Comparison of ENCODE assay signal across 8 cellular contexts in genomic region chr6:27863962-27864905, GRCh38. TPM values are rescaled to one million over a fixed set of nuclear protein-coding genes. Genes with fewer than 3 reads are reported as not detected.
DNase-seq lines count a peak whose midpoint lies in the region; ATAC-seq lines count a peak whose summit lies in the region.

No MANE protein-coding gene starts in this region.

- no peaks in the 10 kb centered on the region for H3K27me3 Mint-ChIP-seq in activated T-helper 17 cell treated with anti-CD3 and anti-CD28 coated beads, Interleukin-2, amount 50 U/mL, for 72 hours

- no peaks in the 10 kb centered on the region for H3K9me3 Mint-ChIP-seq in activated T-helper 17 cell treated with anti-CD3 and anti-CD28 coated beads, Interleukin-2, amount 50 U/mL, for 72 hours

- H3K4me3 ChIP-seq in iPS-15b (ENCODE audit: low read depth, low read length), result peak overlapping the region; percentile 89

- peaks cover 25% of the 10 kb centered on the region for H3K4me1 Mint-ChIP-seq in activated T-helper 17 cell treated with anti-CD3 and anti-CD28 coated beads, Interleukin-2, amount 50 U/mL, for 72 hours

- DNase-seq in activated T-cell treated with anti-CD3 and anti-CD28 coated beads, Interleukin-2, amount 50 U/mL, for 1 hour, result peak; percentile 29
- DNase-seq in activated T-cell treated with anti-CD3 and anti-CD28 coated beads for 4 hours (no peak), NCI-H526 treated with DMSO at 0.1 percent for 48 hours (lab: John Stamatoyannopoulos, UW) (no peak), amniotic stem cell (lab: John Stamatoyannopoulos, UW) (no peak)
- DNase-seq in stimulated activated CD4-positive, alpha-beta T cell treated with anti-CD3 and anti-CD28 coated beads, Interleukin-4, amount 100 ng/mL, for 24 hours, result peak; percentile 19

- H3K27ac Mint-ChIP-seq in activated T-helper 17 cell treated with anti-CD3 and anti-CD28 coated beads, Interleukin-2, amount 50 U/mL, for 72 hours, result peak overlapping the region; percentile 96

- H3K36me3 Mint-ChIP-seq in activated T-helper 17 cell treated with anti-CD3 and anti-CD28 coated beads, Interleukin-2, amount 50 U/mL, for 72 hours (ENCODE audit: low read depth), result peaks cover 21% of the 10 kb centered on the region

- ATAC-seq in activated T-helper 17 cell treated with anti-CD3 and anti-CD28 coated beads, Interleukin-2, amount 50 U/mL, for 72 hours (replicated peaks), result no peak
- ATAC-seq in HG03571 (IDR thresholded peaks at IDR 0.05; ENCODE audit: unreplicated experiment), result no peak

- no peaks in the 10 kb centered on the region for H3K9me3 ChIP-seq in iPS-15b (ENCODE audit: control insufficient read depth, insufficient read depth, low read length)

- no peaks in the 10 kb centered on the region for H3K36me3 ChIP-seq in iPS-15b (ENCODE audit: control insufficient read depth, insufficient read depth, low read length)

- H3K27me3 ChIP-seq in iPS-15b (ENCODE audit: control insufficient read depth, insufficient read depth, low read length), result no peaks in the 10 kb centered on the region

- peaks cover 6% of the 10 kb centered on the region for H3K4me1 ChIP-seq in iPS-15b (ENCODE audit: control insufficient read depth, insufficient read depth, low read length)

- H3K9ac ChIP-seq in iPS-15b (ENCODE audit: low read depth, low read length), result no peak overlapping the region

- peak overlapping the region; percentile 97 for H3K4me3 Mint-ChIP-seq in activated T-helper 17 cell treated with anti-CD3 and anti-CD28 coated beads, Interleukin-2, amount 50 U/mL, for 72 hours

RNA-seq across cellular contexts. Expression of gene OR2B2, which starts 48.0 kb away (rescaled TPM):
- total RNA-seq in activated T-helper 17 cell treated with anti-CD3 and anti-CD28 coated beads, Interleukin-2, amount 50 U/mL, for 72 hours, result not detected

Comparison
In these comparisons a context has a peak if more than half of its experiments do, and no peak if none do; other contexts are left out.
1. DNase-seq: peak in activated T-cell treated with anti-CD3 and anti-CD28 coated beads, Interleukin-2, amount 50 U/mL, for 1 hour (single experiment) and stimulated activated CD4-positive, alpha-beta T cell treated with anti-CD3 and anti-CD28 coated beads, Interleukin-4, amount 100 ng/mL, for 24 hours (single experiment); none in activated T-cell treated with anti-CD3 and anti-CD28 coated beads for 4 hours (single experiment), NCI-H526 treated with DMSO at 0.1 percent for 48 hours (single experiment) and amniotic stem cell (single experiment).